ENCODE assay signal across 29 cellular contexts in the genomic region with DNA sequence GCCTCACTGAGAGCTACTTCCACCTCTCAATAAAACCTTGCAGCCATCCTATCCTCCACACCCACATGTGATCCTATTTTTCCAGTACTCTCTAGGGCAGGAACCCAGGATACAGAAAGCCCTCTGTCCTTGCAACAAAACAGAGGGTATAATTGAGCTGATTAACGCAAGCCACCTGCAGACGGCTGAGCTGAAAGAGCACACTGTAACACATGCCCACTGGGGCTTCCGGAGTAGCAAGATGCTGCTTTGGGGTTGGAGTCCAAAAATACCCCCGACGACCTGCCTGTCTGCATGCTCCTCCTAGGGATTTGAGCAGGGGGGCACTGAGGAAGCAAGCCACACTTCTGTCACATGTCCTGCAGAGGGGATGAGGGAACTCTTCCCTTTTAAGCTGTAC.
"Had no signal": no experiment of that assay in that cellular context is flagged by ENCODE, and none has a peak within 500 bp of the region (broad histone marks: within the 10 kb centered on the region; RNA-seq: fewer than 3 reads in every experiment).

No MANE protein-coding gene starts in this region.

- H3K27ac ChIP-seq: dorsolateral prefrontal cortex, epithelial cell of prostate, gastroesophageal sphincter, heart right ventricle, lower lobe of right lung, ovary, right lobe of liver, suprapubic skin, transverse colon, upper lobe of right lung, uterus had no signal

- FAIRE-seq: colon, small intestine had no signal

- H3K9me3 ChIP-seq: ovary, right lobe of liver, upper lobe of right lung, uterus had no signal

- H3K36me3 ChIP-seq: gastroesophageal sphincter, heart right ventricle, lower lobe of right lung, ovary, right lobe of liver, suprapubic skin, transverse colon, upper lobe of right lung, uterus had no signal

- H3K4me1 ChIP-seq: gastroesophageal sphincter, heart right ventricle, lower lobe of right lung, right lobe of liver, suprapubic skin, transverse colon, upper lobe of right lung, uterus had no signal

- H3K4me3 ChIP-seq: dorsolateral prefrontal cortex, gastroesophageal sphincter, heart right ventricle, lower lobe of right lung, ovary, right lobe of liver, suprapubic skin, transverse colon, upper lobe of right lung, uterus had no signal

- H3K27me3 ChIP-seq: gastroesophageal sphincter, heart right ventricle, ovary, right lobe of liver, suprapubic skin, transverse colon, upper lobe of right lung, uterus had no signal

- DNase-seq: dorsolateral prefrontal cortex; effector CD8-positive, alpha-beta T cell; endodermal cell; foreskin fibroblast; heart right ventricle; hippocampal formation; immature natural killer cell; islet precursor cell; left ventricle myocardium superior; lower lobe of right lung; natural killer cell; occipital lobe; ovary; retina; right lobe of liver; small intestine; stimulated activated CD4-positive, alpha-beta T cell treated with anti-CD3 and anti-CD28 coated beads, Interleukin-12 subunit alpha, Interleukin-12 subunit beta, amount 100 ng/mL, for 4 hours; stimulated activated CD4-positive, alpha-beta T cell treated with anti-CD3 and anti-CD28 coated beads, Interleukin-1b, Interleukin-23, amount 100 ng/mL, for 48 hours; stimulated activated CD4-positive, alpha-beta T cell treated with anti-CD3 and anti-CD28 coated beads, Interleukin-4, amount 100 ng/mL, for 1 hour; stimulated activated CD8-positive, alpha-beta memory T cell treated with anti-CD3 and anti-CD28 coated beads, Interleukin-4, amount 100 ng/mL, for 48 hours; stimulated activated naive CD4-positive, alpha-beta T cell; stimulated activated naive CD8-positive, alpha-beta T cell treated with anti-CD3 and anti-CD28 coated beads, Interleukin-15, amount 100 ng/mL, for 72 hours; transverse colon; upper lobe of right lung; uterus had no signal
